ENCODE assay signal across 1 cellular context in genomic region chr4:98446499-98447375, GRCh38.
TF ChIP-seq lines count a peak whose summit lies in the region.

No MANE protein-coding gene starts in this region.

TF ChIP-seq in GM12878, 131 proteins besides CTCF, POLR2A, EP300 and RAD21 (continued from another document and continues in another):
- no peak for TF ChIP-seq CEBPZ (IDR thresholded peaks at IDR 0.05; ENCODE audit: low read depth, low read length)
- TF ChIP-seq CUX1 (IDR thresholded peaks at IDR 0.05; ENCODE audit: insufficient replicate concordance, low read depth, low read length) = no peak
- TF ChIP-seq WRNIP1 (IDR thresholded peaks at IDR 0.05; ENCODE audit: borderline replicate concordance, low read depth, low read length) = no peak
- peak; percentile 63; the same call in 1 of the 2 replicates for TF ChIP-seq CBFB (IDR thresholded peaks at IDR 0.05; ENCODE audit: low read depth)
- peak; percentile 31 for TF ChIP-seq NBN (IDR thresholded peaks at IDR 0.05)
- no peak for TF ChIP-seq IRF5 (IDR thresholded peaks at IDR 0.05; ENCODE audit: borderline replicate concordance)
- TF ChIP-seq SIN3A (IDR thresholded peaks at IDR 0.05; ENCODE audit: low read depth, low read length) = no peak
- TF ChIP-seq ESRRA (IDR thresholded peaks at IDR 0.05; ENCODE audit: low read length) = no peak
- no peak for TF ChIP-seq HSF1 (IDR thresholded peaks at IDR 0.05; ENCODE audit: low read depth, low read length)
- TF ChIP-seq, protein P1, sequence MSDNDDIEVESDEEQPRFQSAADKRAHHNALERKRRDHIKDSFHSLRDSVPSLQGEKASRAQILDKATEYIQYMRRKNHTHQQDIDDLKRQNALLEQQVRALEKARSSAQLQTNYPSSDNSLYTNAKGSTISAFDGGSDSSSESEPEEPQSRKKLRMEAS (IDR thresholded peaks at IDR 0.05; ENCODE audit: low read depth, low read length) = no peak
- TF ChIP-seq, protein P2, sequence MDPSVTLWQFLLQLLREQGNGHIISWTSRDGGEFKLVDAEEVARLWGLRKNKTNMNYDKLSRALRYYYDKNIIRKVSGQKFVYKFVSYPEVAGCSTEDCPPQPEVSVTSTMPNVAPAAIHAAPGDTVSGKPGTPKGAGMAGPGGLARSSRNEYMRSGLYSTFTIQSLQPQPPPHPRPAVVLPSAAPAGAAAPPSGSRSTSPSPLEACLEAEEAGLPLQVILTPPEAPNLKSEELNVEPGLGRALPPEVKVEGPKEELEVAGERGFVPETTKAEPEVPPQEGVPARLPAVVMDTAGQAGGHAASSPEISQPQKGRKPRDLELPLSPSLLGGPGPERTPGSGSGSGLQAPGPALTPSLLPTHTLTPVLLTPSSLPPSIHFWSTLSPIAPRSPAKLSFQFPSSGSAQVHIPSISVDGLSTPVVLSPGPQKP (IDR thresholded peaks at IDR 0.05; ENCODE audit: low read depth, low read length) = no peak
- no peak for TF ChIP-seq SRF (IDR thresholded peaks at IDR 0.05; ENCODE audit: low read depth in 2 of 2, low read length in 2 of 2)
- TF ChIP-seq SMAD1 (IDR thresholded peaks at IDR 0.05; ENCODE audit: low read depth, partially characterized antibody) = no peak
- peak; percentile 62 for TF ChIP-seq YY1 (IDR thresholded peaks at IDR 0.05; ENCODE audit: low read depth, low read length)
- no peak for TF ChIP-seq SUPT20H (IDR thresholded peaks at IDR 0.05; ENCODE audit: borderline replicate concordance, control insufficient read depth, low read depth, low read length)
- no peak for TF ChIP-seq NR2C2 (IDR thresholded peaks at IDR 0.05; ENCODE audit: borderline replicate concordance, control insufficient read depth, insufficient read length, low read depth)
- TF ChIP-seq SPI1 (IDR thresholded peaks at IDR 0.05; ENCODE audit: borderline replicate concordance, insufficient read depth, low read depth, low read length) = peak; percentile 67; the same call in 1 of the 2 replicates
- TF ChIP-seq MYB (IDR thresholded peaks at IDR 0.05; ENCODE audit: borderline replicate concordance, low read depth, low read length) = no peak
- TF ChIP-seq TCF7 (IDR thresholded peaks at IDR 0.05; ENCODE audit: borderline replicate concordance) = peak; percentile 75; the same call in 1 of the 2 replicates
- TF ChIP-seq JUND (IDR thresholded peaks at IDR 0.05; ENCODE audit: low read depth, low read length) = no peak
- TF ChIP-seq ZNF622 (IDR thresholded peaks at IDR 0.05) = no peak
- no peak for TF ChIP-seq RELA (IDR thresholded peaks at IDR 0.05; ENCODE audit: borderline replicate concordance, partially characterized antibody)
- no peak for TF ChIP-seq TCF3 (IDR thresholded peaks at IDR 0.05; ENCODE audit: borderline replicate concordance, insufficient read depth, low read depth, low read length)
- TF ChIP-seq, protein P3, sequence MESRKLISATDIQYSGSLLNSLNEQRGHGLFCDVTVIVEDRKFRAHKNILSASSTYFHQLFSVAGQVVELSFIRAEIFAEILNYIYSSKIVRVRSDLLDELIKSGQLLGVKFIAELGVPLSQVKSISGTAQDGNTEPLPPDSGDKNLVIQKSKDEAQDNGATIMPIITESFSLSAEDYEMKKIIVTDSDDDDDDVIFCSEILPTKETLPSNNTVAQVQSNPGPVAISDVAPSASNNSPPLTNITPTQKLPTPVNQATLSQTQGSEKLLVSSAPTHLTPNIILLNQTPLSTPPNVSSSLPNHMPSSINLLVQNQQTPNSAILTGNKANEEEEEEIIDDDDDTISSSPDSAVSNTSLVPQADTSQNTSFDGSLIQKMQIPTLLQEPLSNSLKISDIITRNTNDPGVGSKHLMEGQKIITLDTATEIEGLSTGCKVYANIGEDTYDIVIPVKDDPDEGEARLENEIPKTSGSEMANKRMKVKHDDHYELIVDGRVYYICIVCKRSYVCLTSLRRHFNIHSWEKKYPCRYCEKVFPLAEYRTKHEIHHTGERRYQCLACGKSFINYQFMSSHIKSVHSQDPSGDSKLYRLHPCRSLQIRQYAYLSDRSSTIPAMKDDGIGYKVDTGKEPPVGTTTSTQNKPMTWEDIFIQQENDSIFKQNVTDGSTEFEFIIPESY (IDR thresholded peaks at IDR 0.05) = no peak
- 0 out of 2 replicates have a peak, but pooled peaks have one; percentile 21 for TF ChIP-seq FOXM1 (IDR thresholded peaks at IDR 0.05; ENCODE audit: low read depth, low read length)
- TF ChIP-seq LARP7 (IDR thresholded peaks at IDR 0.05) = no peak
- no peak for TF ChIP-seq SUZ12 (IDR thresholded peaks at IDR 0.05; ENCODE audit: unreplicated experiment)
- TF ChIP-seq GABPA (IDR thresholded peaks at IDR 0.05; ENCODE audit: low read depth) = no peak
- no peak for TF ChIP-seq CREM (IDR thresholded peaks at IDR 0.05; ENCODE audit: low read depth)
- no peak for TF ChIP-seq FOS (IDR thresholded peaks at IDR 0.05; ENCODE audit: borderline replicate concordance, extremely low read depth, insufficient read length)
- no peak for TF ChIP-seq NFXL1 (IDR thresholded peaks at IDR 0.05; ENCODE audit: borderline replicate concordance)
- TF ChIP-seq, protein P4, sequence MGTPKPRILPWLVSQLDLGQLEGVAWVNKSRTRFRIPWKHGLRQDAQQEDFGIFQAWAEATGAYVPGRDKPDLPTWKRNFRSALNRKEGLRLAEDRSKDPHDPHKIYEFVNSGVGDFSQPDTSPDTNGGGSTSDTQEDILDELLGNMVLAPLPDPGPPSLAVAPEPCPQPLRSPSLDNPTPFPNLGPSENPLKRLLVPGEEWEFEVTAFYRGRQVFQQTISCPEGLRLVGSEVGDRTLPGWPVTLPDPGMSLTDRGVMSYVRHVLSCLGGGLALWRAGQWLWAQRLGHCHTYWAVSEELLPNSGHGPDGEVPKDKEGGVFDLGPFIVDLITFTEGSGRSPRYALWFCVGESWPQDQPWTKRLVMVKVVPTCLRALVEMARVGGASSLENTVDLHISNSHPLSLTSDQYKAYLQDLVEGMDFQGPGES (IDR thresholded peaks at IDR 0.05) = no peak
- TF ChIP-seq YBX1 (IDR thresholded peaks at IDR 0.05) = no peak
- TF ChIP-seq, protein P5, sequence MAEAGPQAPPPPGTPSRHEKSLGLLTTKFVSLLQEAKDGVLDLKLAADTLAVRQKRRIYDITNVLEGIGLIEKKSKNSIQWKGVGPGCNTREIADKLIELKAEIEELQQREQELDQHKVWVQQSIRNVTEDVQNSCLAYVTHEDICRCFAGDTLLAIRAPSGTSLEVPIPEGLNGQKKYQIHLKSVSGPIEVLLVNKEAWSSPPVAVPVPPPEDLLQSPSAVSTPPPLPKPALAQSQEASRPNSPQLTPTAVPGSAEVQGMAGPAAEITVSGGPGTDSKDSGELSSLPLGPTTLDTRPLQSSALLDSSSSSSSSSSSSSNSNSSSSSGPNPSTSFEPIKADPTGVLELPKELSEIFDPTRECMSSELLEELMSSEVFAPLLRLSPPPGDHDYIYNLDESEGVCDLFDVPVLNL (IDR thresholded peaks at IDR 0.05; ENCODE audit: low read depth, low read length) = no peak
- TF ChIP-seq NFIC (IDR thresholded peaks at IDR 0.05; ENCODE audit: low read depth, low read length) = peak; percentile 81
- TF ChIP-seq MXI1 (IDR thresholded peaks at IDR 0.05; ENCODE audit: low read depth, low read length) = no peak
- TF ChIP-seq, protein P6, sequence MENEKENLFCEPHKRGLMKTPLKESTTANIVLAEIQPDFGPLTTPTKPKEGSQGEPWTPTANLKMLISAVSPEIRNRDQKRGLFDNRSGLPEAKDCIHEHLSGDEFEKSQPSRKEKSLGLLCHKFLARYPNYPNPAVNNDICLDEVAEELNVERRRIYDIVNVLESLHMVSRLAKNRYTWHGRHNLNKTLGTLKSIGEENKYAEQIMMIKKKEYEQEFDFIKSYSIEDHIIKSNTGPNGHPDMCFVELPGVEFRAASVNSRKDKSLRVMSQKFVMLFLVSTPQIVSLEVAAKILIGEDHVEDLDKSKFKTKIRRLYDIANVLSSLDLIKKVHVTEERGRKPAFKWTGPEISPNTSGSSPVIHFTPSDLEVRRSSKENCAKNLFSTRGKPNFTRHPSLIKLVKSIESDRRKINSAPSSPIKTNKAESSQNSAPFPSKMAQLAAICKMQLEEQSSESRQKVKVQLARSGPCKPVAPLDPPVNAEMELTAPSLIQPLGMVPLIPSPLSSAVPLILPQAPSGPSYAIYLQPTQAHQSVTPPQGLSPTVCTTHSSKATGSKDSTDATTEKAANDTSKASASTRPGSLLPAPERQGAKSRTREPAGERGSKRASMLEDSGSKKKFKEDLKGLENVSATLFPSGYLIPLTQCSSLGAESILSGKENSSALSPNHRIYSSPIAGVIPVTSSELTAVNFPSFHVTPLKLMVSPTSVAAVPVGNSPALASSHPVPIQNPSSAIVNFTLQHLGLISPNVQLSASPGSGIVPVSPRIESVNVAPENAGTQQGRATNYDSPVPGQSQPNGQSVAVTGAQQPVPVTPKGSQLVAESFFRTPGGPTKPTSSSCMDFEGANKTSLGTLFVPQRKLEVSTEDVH (IDR thresholded peaks at IDR 0.05; ENCODE audit: low read depth, partially characterized antibody) = no peak
- TF ChIP-seq PML (IDR thresholded peaks at IDR 0.05; ENCODE audit: low read length) = no peak
- peak; percentile 62; the same call in 1 of the 2 replicates for TF ChIP-seq BMI1 (IDR thresholded peaks at IDR 0.05; ENCODE audit: borderline replicate concordance)
- no peak for TF ChIP-seq MEF2B (IDR thresholded peaks at IDR 0.05; ENCODE audit: partially characterized antibody, poor library complexity, severe bottlenecking)
- peak; percentile 61; the same call in 1 of the 2 replicates for TF ChIP-seq ZNF384 (IDR thresholded peaks at IDR 0.05; ENCODE audit: borderline replicate concordance, low read depth, low read length)
- TF ChIP-seq RBBP5 (conservative IDR thresholded peaks at IDR 0.05) = no peak
- TF ChIP-seq STAT3 (IDR thresholded peaks at IDR 0.05; ENCODE audit: low read depth, low read length) = no peak
